In genomic region chr17:49487202-49487601, GRCh38 we compare ENCODE assay signal across 21 cellular contexts. TPM values are rescaled to one million over a fixed set of nuclear protein-coding genes. Genes with fewer than 3 reads are reported as not detected.
"Had no signal": no experiment of that assay in that cellular context is flagged by ENCODE, and none has a peak within 500 bp of the region (broad histone marks: within the 10 kb centered on the region; RNA-seq: fewer than 3 reads in every experiment).

No MANE protein-coding gene starts in this region.

- H3K4me3 ChIP-seq: ascending aorta, left ventricle myocardium inferior, sigmoid colon, smooth muscle cell, thoracic aorta, upper lobe of left lung had no signal

- H3K27ac ChIP-seq: ascending aorta, brain microvascular endothelial cell, foreskin keratinocyte, left ventricle myocardium inferior, sigmoid colon, thoracic aorta, upper lobe of left lung had no signal

- H3K27me3 ChIP-seq: ascending aorta had no signal

- DNase-seq: activated CD4-positive, alpha-beta T cell treated with anti-CD3 and anti-CD28 coated beads for 1 hour; activated T-cell treated with anti-CD3 and anti-CD28 coated beads, Interleukin-2, amount 50 U/mL, for 1 hour; brain microvascular endothelial cell; caudate nucleus; effector CD4-positive, alpha-beta T cell; erythroblast; foreskin keratinocyte; left ventricle myocardium inferior; mammary epithelial cell; occipital lobe; sigmoid colon; stimulated activated CD4-positive, alpha-beta T cell treated with anti-CD3 and anti-CD28 coated beads, Interleukin-15, amount 100 ng/mL, for 24 hours; stimulated activated CD4-positive, alpha-beta T cell treated with anti-CD3 and anti-CD28 coated beads, Interleukin-2, amount 100 ng/mL, for 48 hours; stimulated activated CD8-positive, alpha-beta memory T cell treated with anti-CD3 and anti-CD28 coated beads, Interleukin-4, amount 100 ng/mL, for 48 hours; stimulated activated naive CD4-positive, alpha-beta T cell; upper lobe of left lung had no signal

- ATAC-seq: activated naive CD4-positive, alpha-beta T cell treated with anti-CD3 and anti-CD28 coated beads, Interleukin-2, amount 50 U/mL, for 72 hours had no signal

- H3K4me2 ChIP-seq: smooth muscle cell had no signal

- H3K4me1 ChIP-seq: ascending aorta, foreskin keratinocyte, sigmoid colon had no signal

- H3K36me3 ChIP-seq: ascending aorta, brain microvascular endothelial cell, left ventricle myocardium inferior, sigmoid colon, thoracic aorta, upper lobe of left lung had no signal

- H3K9me3 ChIP-seq: ascending aorta, left ventricle myocardium inferior, sigmoid colon, thoracic aorta, upper lobe of left lung had no signal

RNA-seq across cellular contexts. Expression of gene NGFR, which starts 7.9 kb away (rescaled TPM):
- total RNA-seq: activated naive CD4-positive, alpha-beta T cell treated with anti-CD3 and anti-CD28 coated beads, Interleukin-2, amount 50 U/mL, for 72 hours; glomerular endothelial cell had no signal
